Comparison of ENCODE assay signal across 8 cellular contexts in genomic region chr15:100919481-100920405, GRCh38. TPM values are rescaled to one million over a fixed set of nuclear protein-coding genes. Genes with fewer than 3 reads are reported as not detected.
A peak's percentile ranks its signal among the peaks of the same experiment; 100 is the strongest.
DNase-seq lines count a peak whose midpoint lies in the region; ATAC-seq and TF ChIP-seq lines count a peak whose summit lies in the region.

No MANE protein-coding gene starts in this region.

- peak overlapping the region; percentile 100 for H3K4me2 ChIP-seq in DOHH2 (ENCODE audit: low read length)

- H3K27ac Mint-ChIP-seq in T-helper 17 cell, result no peak overlapping the region

- H3K9me3 ChIP-seq in DOHH2 (ENCODE audit: control insufficient read depth, insufficient read depth, low read length) (no peaks in the 10 kb centered on the region), HEK293 (ENCODE audit: control insufficient read depth, insufficient read depth, low read depth, low read length) (no peaks in the 10 kb centered on the region), T-helper 17 cell (ENCODE audit: control insufficient read depth, low read length, poor library complexity, severe bottlenecking) (no peaks in the 10 kb centered on the region), neutrophil (no peaks in the 10 kb centered on the region)

- CTCF ChIA-PET in HEK293 (lab: Yijun Ruan, JAX), result interaction anchor here (0.7 to 8.7 kb wide), 3 partner anchors 42 to 324 kb away, joined by 3 to 159 read pairs (median 16); no protein-coding TSS in a partner anchor

- peak overlapping the region; percentile 96 for H3K4me3 ChIP-seq in DOHH2 (ENCODE audit: low read length)
- peak overlapping the region; percentile 42 for H3K4me3 ChIP-seq in HEK293 (ENCODE audit: low read depth, low read length)
- peak overlapping the region; percentile 78 to 98 for H3K4me3 ChIP-seq in neutrophil (ENCODE audit: low read depth in 1 of 2, low read length in 1 of 2)

- TF ChIP-seq CTCF in DOHH2 (IDR thresholded peaks at IDR 0.05; ENCODE audit: low read depth, low read length, poor library complexity, severe bottlenecking) (no peak), HEK293 (tag by site-specific recombination; IDR thresholded peaks at IDR 0.05) (no peak), neutrophil (IDR thresholded peaks at IDR 0.05) (no peak)

- peaks cover 69% of the 10 kb centered on the region for H3K27me3 Mint-ChIP-seq in T-helper 17 cell

- H3K4me1 ChIP-seq in DOHH2 (ENCODE audit: control insufficient read depth, low read length) (peaks cover 65% of the 10 kb centered on the region), HEK293 (ENCODE audit: control insufficient read depth, insufficient read depth, low read length) (no peaks in the 10 kb centered on the region; the same call in 1 of the 2 replicates), neutrophil (ENCODE audit: control insufficient read depth in 1 of 2, insufficient read depth in 1 of 2, low read depth in 1 of 2, low read length in 1 of 2) (peaks cover 53 to 65% of the 10 kb centered on the region in 2 experiments)

- POLR2A ChIA-PET in HEK293 (lab: Yijun Ruan, JAX), result interaction anchor here (0.7 kb wide), 1 partner anchor 586 kb away, joined by 5 read pairs; no protein-coding TSS in a partner anchor

- peaks cover 88% of the 10 kb centered on the region for H3K36me3 ChIP-seq in DOHH2 (ENCODE audit: control insufficient read depth, low read length)
- no peaks in the 10 kb centered on the region for H3K36me3 ChIP-seq in HEK293 (ENCODE audit: control insufficient read depth in 2 of 2, insufficient read depth in 1 of 2, low read length in 2 of 2)
- peaks cover 5% of the 10 kb centered on the region for H3K36me3 ChIP-seq in neutrophil

- peak overlapping the region; percentile 84 for H3K4me3 Mint-ChIP-seq in T-helper 17 cell

- H3K36me3 Mint-ChIP-seq in T-helper 17 cell (ENCODE audit: low read depth), result peaks cover 5% of the 10 kb centered on the region

- peak overlapping the region; percentile 92 for H3K27ac ChIP-seq in DOHH2 (ENCODE audit: low read depth, low read length)
- no peak overlapping the region for H3K27ac ChIP-seq in HEK293 (ENCODE audit: extremely low read depth, low read depth, low read length)
- peak overlapping the region; percentile 82 for H3K27ac ChIP-seq in neutrophil

- ATAC-seq in T-helper 17 cell (peak; percentile 35), esophagus mucosa (peak; percentile 19), GM21381 (IDR thresholded peaks at IDR 0.05; ENCODE audit: unreplicated experiment) (no peak)

- H3K9me2 ChIP-seq in DOHH2 (replicated peaks; ENCODE audit: control insufficient read depth, low read length), result no peaks in the 10 kb centered on the region

- DNase-seq in T-helper 17 cell (no peak), HuH-7.5 (ENCODE audit: low spot score) (no peak), activated gamma-delta T cell treated with Interleukin-2 at 50 U/mL for 16 hours (no peak)

- peaks cover 19% of the 10 kb centered on the region for H3K4me1 Mint-ChIP-seq in T-helper 17 cell

- no peaks in the 10 kb centered on the region; the same call in 1 of the 2 replicates for H4K20me1 ChIP-seq in DOHH2 (ENCODE audit: control insufficient read depth, insufficient read depth, low read depth, low read length)

- peaks cover 45% of the 10 kb centered on the region for H3F3A ChIP-seq in DOHH2 (ENCODE audit: control insufficient read depth, insufficient read depth)

- H3K27me3 ChIP-seq in DOHH2 (ENCODE audit: control insufficient read depth, low read length), result no peaks in the 10 kb centered on the region
- H3K27me3 ChIP-seq in neutrophil, result no peaks in the 10 kb centered on the region

- H3K79me2 ChIP-seq in DOHH2 (ENCODE audit: control insufficient read depth, low read length), result peaks cover 97% of the 10 kb centered on the region

TF ChIP-seq in HEK293, 187 proteins besides CTCF, POLR2A, EP300 and RAD21:
- TF ChIP-seq ZNF621 (tag by site-specific recombination; IDR thresholded peaks at IDR 0.05) (no peak), ZNF777 (tag by site-specific recombination; IDR thresholded peaks at IDR 0.05; ENCODE audit: borderline replicate concordance) (no peak), ZNF776 (tag by site-specific recombination; IDR thresholded peaks at IDR 0.05; ENCODE audit: borderline replicate concordance) (no peak), ZBTB17 (tag by site-specific recombination; IDR thresholded peaks at IDR 0.05) (no peak), ZNF677 (tag by site-specific recombination; IDR thresholded peaks at IDR 0.05) (no peak), ZNF624 (tag by site-specific recombination; IDR thresholded peaks at IDR 0.05) (no peak), ZBTB26 (tag by site-specific recombination; optimal IDR thresholded peaks at IDR 0.05) (no peak), ZBTB1 (tag by site-specific recombination; IDR thresholded peaks at IDR 0.05) (no peak), ZNF148 (tag by site-specific recombination; IDR thresholded peaks at IDR 0.05; ENCODE audit: borderline replicate concordance) (no peak), ZNF645 (tag by site-specific recombination; IDR thresholded peaks at IDR 0.05) (no peak), ZNF155 (tag by site-specific recombination; IDR thresholded peaks at IDR 0.05) (no peak), ZNF211 (tag by site-specific recombination; IDR thresholded peaks at IDR 0.05; ENCODE audit: low read depth) (no peak), MEIS1 (CRISPR knock-in tag; IDR thresholded peaks at IDR 0.05; ENCODE audit: borderline replicate concordance) (no peak), ZFP69B (tag by site-specific recombination; IDR thresholded peaks at IDR 0.05) (no peak), ZNF785 (tag by site-specific recombination; IDR thresholded peaks at IDR 0.05) (no peak), ZFP37 (tag by site-specific recombination; IDR thresholded peaks at IDR 0.05) (no peak), BCL6B (tag by site-specific recombination; IDR thresholded peaks at IDR 0.05) (no peak), ZNF221 (tag by site-specific recombination; IDR thresholded peaks at IDR 0.05; ENCODE audit: borderline replicate concordance) (no peak)
- TF ChIP-seq, protein P1, sequence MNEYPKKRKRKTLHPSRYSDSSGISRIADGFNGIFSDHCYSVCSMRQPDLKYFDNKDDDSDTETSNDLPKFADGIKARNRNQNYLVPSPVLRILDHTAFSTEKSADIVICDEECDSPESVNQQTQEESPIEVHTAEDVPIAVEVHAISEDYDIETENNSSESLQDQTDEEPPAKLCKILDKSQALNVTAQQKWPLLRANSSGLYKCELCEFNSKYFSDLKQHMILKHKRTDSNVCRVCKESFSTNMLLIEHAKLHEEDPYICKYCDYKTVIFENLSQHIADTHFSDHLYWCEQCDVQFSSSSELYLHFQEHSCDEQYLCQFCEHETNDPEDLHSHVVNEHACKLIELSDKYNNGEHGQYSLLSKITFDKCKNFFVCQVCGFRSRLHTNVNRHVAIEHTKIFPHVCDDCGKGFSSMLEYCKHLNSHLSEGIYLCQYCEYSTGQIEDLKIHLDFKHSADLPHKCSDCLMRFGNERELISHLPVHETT (tag by site-specific recombination; IDR thresholded peaks at IDR 0.05), result no peak

RNA-seq across cellular contexts. Expression of gene LRRK1, which starts 0.6 kb away (rescaled TPM):
- 1 to 10 TPM; 1.5 to 2.1 TPM for total RNA-seq in T-helper 17 cell
- 14.2 TPM for total RNA-seq in esophagus mucosa

RNA-seq across cellular contexts. Expression of gene ALDH1A3, which starts 40.1 kb away (rescaled TPM):
- not detected for total RNA-seq in T-helper 17 cell
- 15.7 TPM for total RNA-seq in esophagus mucosa

Comparison
In these comparisons a context has a peak if more than half of its experiments do, and no peak if none do; other contexts are left out.
1. H3K4me3 ChIP-seq: peak in every context shown above with its lines; median percentile 96 in DOHH2; 88 in neutrophil; 42 in HEK293.
2. RNA of gene ALDH1A3, which starts 40.1 kb away (total RNA-seq): 15.7 TPM in esophagus mucosa (single experiment); not detected in T-helper 17 cell; every median in the first group is over 10 times any median in the second.